Comparison of ENCODE assay signal across 18 cellular contexts in genomic region chr17:79927136-79927661, GRCh38.
"Had no signal": no experiment of that assay in that cellular context is flagged by ENCODE, and none has a peak within 500 bp of the region (broad histone marks: within the 10 kb centered on the region; RNA-seq: fewer than 3 reads in every experiment).

No MANE protein-coding gene starts in this region.

- H3K4me3 ChIP-seq: lower lobe of right lung, skin epidermis, tibial artery, uterus had no signal

- H3K9me3 Mint-ChIP-seq: activated T-cell treated with anti-CD3 and anti-CD28 coated beads, Interleukin-2, amount 50 U/mL, for 72 hours; endodermal cell; stimulated activated naive B cell treated with anti-CD40 and anti-IgM and Interleukin-4, amounts not matched to agents 10 μg/mL and 1 μg/mL and 100 μg/mL, for 72 hours had no signal

- FAIRE-seq: astrocyte, frontal cortex had no signal

- ATAC-seq: activated T-cell treated with anti-CD3 and anti-CD28 coated beads, Interleukin-2, amount 50 U/mL, for 72 hours; left colon; lower lobe of right lung; stimulated activated naive B cell treated with anti-CD40 and anti-IgM and Interleukin-4, amounts not matched to agents 10 μg/mL and 1 μg/mL and 100 μg/mL, for 72 hours had no signal

- H3K27ac Mint-ChIP-seq: activated T-cell treated with anti-CD3 and anti-CD28 coated beads, Interleukin-2, amount 50 U/mL, for 72 hours; endodermal cell; stimulated activated naive B cell treated with anti-CD40 and anti-IgM and Interleukin-4, amounts not matched to agents 10 μg/mL and 1 μg/mL and 100 μg/mL, for 72 hours had no signal

- H3K27ac ChIP-seq: lower lobe of right lung, skin epidermis, tibial artery, uterus had no signal

- H3K36me3 ChIP-seq: lower lobe of right lung, tibial artery, uterus had no signal

- DNase-seq: activated CD4-positive, alpha-beta T cell treated with anti-CD3 and anti-CD28 coated beads, Interleukin-2, amount 50 U/mL, for 4 hours; activated CD4-positive, CD25-positive, alpha-beta regulatory T cell; activated CD8-positive, alpha-beta memory T cell treated with anti-CD3 and anti-CD28 coated beads, Interleukin-2, amount 50 U/mL, for 48 hours; activated gamma-delta T cell treated with Interleukin-2 at 50 U/mL for 16 hours; activated T-cell treated with anti-CD3 and anti-CD28 coated beads, Interleukin-2, amount 50 U/mL, for 72 hours; endodermal cell; head of caudate nucleus; left colon; lower lobe of right lung; posterior cingulate gyrus; stimulated activated CD4-positive, alpha-beta T cell treated with anti-CD3 and anti-CD28 coated beads, Interleukin-15, amount 100 ng/mL, for 24 hours; stimulated activated CD4-positive, alpha-beta T cell treated with anti-CD3 and anti-CD28 coated beads, Interleukin-4, amount 100 ng/mL, for 1 hour; stimulated activated naive B cell treated with anti-CD40 and anti-IgM and Interleukin-4, amounts not matched to agents 10 μg/mL and 1 μg/mL and 100 μg/mL, for 72 hours; tibial artery; uterus had no signal

- H3K9me3 ChIP-seq: lower lobe of right lung, tibial artery, uterus had no signal

- H3K4me3 Mint-ChIP-seq: activated T-cell treated with anti-CD3 and anti-CD28 coated beads, Interleukin-2, amount 50 U/mL, for 72 hours; endodermal cell; stimulated activated naive B cell treated with anti-CD40 and anti-IgM and Interleukin-4, amounts not matched to agents 10 μg/mL and 1 μg/mL and 100 μg/mL, for 72 hours had no signal

- H3K36me3 Mint-ChIP-seq: stimulated activated naive B cell treated with anti-CD40 and anti-IgM and Interleukin-4, amounts not matched to agents 10 μg/mL and 1 μg/mL and 100 μg/mL, for 72 hours had no signal
